In genomic region chr1:46039571-46040052, GRCh38 we compare ENCODE assay signal across 12 cellular contexts.
DNase-seq lines count a peak whose midpoint lies in the region; ATAC-seq, FAIRE-seq and TF ChIP-seq lines count a peak whose summit lies in the region.
"Had no signal": no experiment of that assay in that cellular context is flagged by ENCODE, and none has a peak within 500 bp of the region (broad histone marks: within the 10 kb centered on the region; RNA-seq: fewer than 3 reads in every experiment).

No MANE protein-coding gene starts in this region.

- H3K4me3 ChIP-seq in PC-3 (ENCODE audit: low read length) (no peak overlapping the region), fibroblast of lung (replicated peaks in 1 of 4; ENCODE audit: control extremely low read depth in 1 of 4, insufficient read depth in 1 of 4, low read depth in 3 of 4, low read length in 4 of 4) (no peak overlapping the region), spleen (no peak overlapping the region)
- H3K4me3 ChIP-seq: left lung had no signal

- H3K4me1 ChIP-seq in PC-3 (ENCODE audit: insufficient read depth, low read length) (peaks cover 17% of the 10 kb centered on the region), fibroblast of lung (ENCODE audit: control insufficient read depth, extremely low read depth, insufficient read depth, low read length) (peaks cover 2% of the 10 kb centered on the region), spleen (peaks cover 13 to 77% (median 51%) of the 10 kb centered on the region in 6 donors)

- no peaks in the 10 kb centered on the region for H3K9me3 ChIP-seq in PC-3 (ENCODE audit: low read length)
- no peaks in the 10 kb centered on the region for H3K9me3 ChIP-seq in fibroblast of lung (ENCODE audit: control insufficient read depth, insufficient read depth, low read depth, low read length)
- H3K9me3 ChIP-seq in spleen, result no peaks in the 10 kb centered on the region
- H3K9me3 ChIP-seq: left lung had no signal

- H3K79me2 ChIP-seq in PC-3 (ENCODE audit: low read length), result no peaks in the 10 kb centered on the region
- H3K79me2 ChIP-seq in fibroblast of lung (ENCODE audit: control insufficient read depth, insufficient read depth, low read length), result no peaks in the 10 kb centered on the region

- H3K27ac ChIP-seq in PC-3 (ENCODE audit: low read length) (peak overlapping the region; percentile 56), fibroblast of lung (ENCODE audit: insufficient read depth, low read length) (no peak overlapping the region), spleen (peak overlapping the region in 5 of 8 donors; percentile 20 to 50 (median 32))

- H3K4me2 ChIP-seq in PC-3 (ENCODE audit: low read length) (peak overlapping the region; percentile 44), fibroblast of lung (ENCODE audit: extremely low read depth, insufficient read depth, low read length) (no peak overlapping the region)

- no peaks in the 10 kb centered on the region for H3K9me2 ChIP-seq in PC-3 (replicated peaks; ENCODE audit: low read length)

- TF ChIP-seq CTCF in PC-3 (conservative IDR thresholded peaks at IDR 0.05; ENCODE audit: low read depth, low read length), result no peak
- no peak for TF ChIP-seq CTCF in fibroblast of lung (conservative IDR thresholded peaks at IDR 0.05 in 1 of 2, IDR thresholded peaks at IDR 0.05 in 1 of 2; ENCODE audit: low read depth in 1 of 2, low read length in 2 of 2)
- no peak for TF ChIP-seq CTCF in spleen (IDR thresholded peaks at IDR 0.05 in 8 of 11, conservative IDR thresholded peaks at IDR 0.05 in 3 of 11)

- ATAC-seq in PC-3 (peak; percentile 68), GM21825 (IDR thresholded peaks at IDR 0.05; ENCODE audit: unreplicated experiment) (no peak)
- ATAC-seq: left lung had no signal

- intact Hi-C loops in PC-3 (cut with micrococcal nuclease) (loop anchor here (1.0 kb wide), 1 partner anchor 91 kb away; no protein-coding TSS in a partner anchor), spleen (cut with DNase I; ENCODE audit: low total_unique reads) (loop anchor here (5.0 kb wide), 2 partner anchors 88 to 183 kb away; no protein-coding TSS in a partner anchor)

- CTCF ChIA-PET in PC-3 (lab: Charles Lee), result interaction anchor here (0.9 to 2.1 kb wide), 3 partner anchors 93 to 184 kb away, joined by 3 to 13 read pairs (median 4); partner anchors contain the start of gene PIK3R3

- no TSS peak for BruUV-seq in PC-3 (replicated peaks; lab: Mats Ljungman, UMichigan)

- peak; percentile 4 for DNase-seq in NCI-H1436 treated with DMSO at 0.1 percent for 48 hours (lab: John Stamatoyannopoulos, UW)
- no peak for DNase-seq in NCI-H1436 (lab: John Stamatoyannopoulos, UW)
- peak; percentile 73 for DNase-seq in PC-3
- DNase-seq in fibroblast of lung (ENCODE audit: low read depth in 2 of 2), result peak; percentile 57 to 62
- no peak for DNase-seq in spleen
- no peak for DNase-seq in amniotic stem cell (lab: John Stamatoyannopoulos, UW)
- DNase-seq in frontal cortex (ENCODE audit: low spot score in 2 of 2), result no peak
- DNase-seq: 8988T; activated CD8-positive, alpha-beta memory T cell treated with anti-CD3 and anti-CD28 coated beads for 24 hours; left lung had no signal

- H4K20me1 ChIP-seq in PC-3 (ENCODE audit: low read length) (no peaks in the 10 kb centered on the region), fibroblast of lung (ENCODE audit: control insufficient read depth, extremely low read depth, insufficient read depth, low read length) (no peaks in the 10 kb centered on the region)

- H3K36me3 ChIP-seq in PC-3 (ENCODE audit: low read depth, low read length), result no peaks in the 10 kb centered on the region; the same call in 1 of the 2 replicates
- no peaks in the 10 kb centered on the region for H3K36me3 ChIP-seq in fibroblast of lung (ENCODE audit: control insufficient read depth, insufficient read depth, low read length)
- H3K36me3 ChIP-seq in spleen, result peaks cover 0 to 33% (median 0%) of the 10 kb centered on the region in 6 donors

- FAIRE-seq in frontal cortex (lab: Jason Lieb, UNC), result no peak
- FAIRE-seq: colon had no signal

- TF ChIP-seq POLR2A in spleen (IDR thresholded peaks at IDR 0.05), result no peak

- H3K9ac ChIP-seq in PC-3 (ENCODE audit: low read length) (no peak overlapping the region), fibroblast of lung (ENCODE audit: insufficient read depth, low read length) (no peak overlapping the region)

- no peaks in the 10 kb centered on the region for H3K27me3 ChIP-seq in PC-3 (ENCODE audit: low read length)
- H3K27me3 ChIP-seq in fibroblast of lung (ENCODE audit: control insufficient read depth, insufficient read depth, low read length), result no peaks in the 10 kb centered on the region
- no peaks in the 10 kb centered on the region for H3K27me3 ChIP-seq in spleen (replicated peaks in 1 of 7)
- H3K27me3 ChIP-seq: left lung had no signal

- POLR2A ChIA-PET in PC-3 (lab: Charles Lee; ENCODE audit: unreplicated experiment), result interaction anchor here (0.6 to 1.1 kb wide), 3 partner anchors 93 to 1264 kb away, joined by 3 to 10 read pairs (median 4); partner anchors contain the start of genes PIK3R3 and RPS8

- no peak overlapping the region for H2AFZ ChIP-seq in PC-3 (ENCODE audit: low read length)
- no peak overlapping the region for H2AFZ ChIP-seq in fibroblast of lung (ENCODE audit: low read length)

- H3F3A ChIP-seq in PC-3 (ENCODE audit: low read length, unreplicated experiment), result no peaks in the 10 kb centered on the region

- 30 to 55% (median 44%) methylated on average over 4 of the region's 4 CpGs for WGBS in spleen, 5 donors

Comparison
In these comparisons a context has a peak if more than half of its experiments do, and no peak if none do; other contexts are left out.
1. DNase-seq: peak in NCI-H1436 treated with DMSO at 0.1 percent for 48 hours (single experiment), PC-3 (single experiment) and fibroblast of lung (2 of 2); none in NCI-H1436 (single experiment), spleen (single experiment), amniotic stem cell (single experiment) and frontal cortex (0 of 2).